ENCODE assay signal across 8 cellular contexts in genomic region chr20:48921883-48922867, GRCh38. TPM values are rescaled to one million over a fixed set of nuclear protein-coding genes. Genes with fewer than 3 reads are reported as not detected.
DNase-seq lines count a peak whose midpoint lies in the region; ATAC-seq and TF ChIP-seq lines count a peak whose summit lies in the region.

No MANE protein-coding gene starts in this region.

- peak overlapping the region; percentile 93 to 98 (median 94) for H3K27ac ChIP-seq in esophagus muscularis mucosa (replicated peaks in 1 of 4)

- H3K4me3 Mint-ChIP-seq in naive thymus-derived CD8-positive, alpha-beta T cell: peak overlapping the region; percentile 83 to 95 (median 91)

- no peaks in the 10 kb centered on the region for H3K36me3 Mint-ChIP-seq in naive thymus-derived CD8-positive, alpha-beta T cell

- no peaks in the 10 kb centered on the region for H3K27me3 ChIP-seq in esophagus muscularis mucosa

- 32% methylated on average over 13 of the region's 35 CpGs for WGBS in esophagus muscularis mucosa

- H3K27ac Mint-ChIP-seq in naive thymus-derived CD8-positive, alpha-beta T cell: peak overlapping the region; percentile 86 to 99 (median 95)

- no peaks in the 10 kb centered on the region for H3K36me3 ChIP-seq in esophagus muscularis mucosa

- no peaks in the 10 kb centered on the region for H3K27me3 Mint-ChIP-seq in naive thymus-derived CD8-positive, alpha-beta T cell

- peak; percentile 24 for ATAC-seq in GM21367 (IDR thresholded peaks at IDR 0.05; ENCODE audit: unreplicated experiment)
- peak; percentile 62 to 64 for ATAC-seq in naive thymus-derived CD8-positive, alpha-beta T cell

- peaks cover 30 to 52% (median 51%) of the 10 kb centered on the region in 4 donors for H3K4me1 ChIP-seq in esophagus muscularis mucosa

- no peak for TF ChIP-seq EP300 in esophagus muscularis mucosa (IDR thresholded peaks at IDR 0.05)

- no peak for TF ChIP-seq POLR2A in esophagus muscularis mucosa (IDR thresholded peaks at IDR 0.05; ENCODE audit: low read depth)

- H3K4me3 ChIP-seq in esophagus muscularis mucosa: peak overlapping the region; percentile 74 to 96 (median 94)

- TF ChIP-seq CTCF in esophagus muscularis mucosa (IDR thresholded peaks at IDR 0.05): no peak

- no peaks in the 10 kb centered on the region for H3K9me3 Mint-ChIP-seq in naive thymus-derived CD8-positive, alpha-beta T cell

- DNase-seq in DMS 273 (lab: John Stamatoyannopoulos, UW; ENCODE audit: unreplicated experiment) (peak; percentile 89), HPDE6-E6E7 (ENCODE audit: extremely low spot score) (peak; percentile 76), SW480 (ENCODE audit: low spot score) (peak; percentile 85), esophagus muscularis mucosa (ENCODE audit: extremely low spot score) (no peak)
- peak in 4 of 10 donors; percentile 3 to 22 (median 19) for DNase-seq in naive thymus-derived CD8-positive, alpha-beta T cell
- DNase-seq in stimulated activated CD4-positive, alpha-beta T cell treated with anti-CD3 and anti-CD28 coated beads, Interleukin-15, amount 100 ng/mL, for 24 hours: no peak
- DNase-seq in activated CD8-positive, alpha-beta memory T cell treated with anti-CD3 and anti-CD28 coated beads, Interleukin-2, amount 50 U/mL, for 4 hours: no peak

- intact Hi-C loops in esophagus muscularis mucosa (cut with DNase I): no loop called here

- H3K9me3 ChIP-seq in esophagus muscularis mucosa: no peaks in the 10 kb centered on the region

- POLR2A ChIA-PET in naive thymus-derived CD8-positive, alpha-beta T cell (lab: Charles Lee): interaction anchor here (0.7 to 1.8 kb wide), 4 partner anchors 11 to 124 kb away, joined by 3 to 11 read pairs (median 6); partner anchors contain the start of gene CSE1L

- H3K4me1 Mint-ChIP-seq in naive thymus-derived CD8-positive, alpha-beta T cell: peaks cover 33 to 69% (median 57%) of the 10 kb centered on the region in 4 donors

RNA-seq across cellular contexts. Expression of gene ARFGEF2, which starts 0.7 kb away (rescaled TPM):
- 10 to 100 TPM; 33.6 to 45.2 (median 39.3) TPM for total RNA-seq in esophagus muscularis mucosa
- total RNA-seq in naive thymus-derived CD8-positive, alpha-beta T cell: 10 to 100 TPM; 28.3 to 37.0 TPM
- polyA plus RNA-seq in naive thymus-derived CD8-positive, alpha-beta T cell: 10 to 100 TPM in 2 of 3 donors, 1 to 10 TPM in 1; 9.4 to 12.5 (median 10.8) TPM

Comparison
In these comparisons a context has a peak if more than half of its experiments do, and no peak if none do; other contexts are left out.
1. DNase-seq: peak in DMS 273 (single experiment), HPDE6-E6E7 (single experiment) and SW480 (single experiment); none in esophagus muscularis mucosa (single experiment), stimulated activated CD4-positive, alpha-beta T cell treated with anti-CD3 and anti-CD28 coated beads, Interleukin-15, amount 100 ng/mL, for 24 hours (single experiment) and activated CD8-positive, alpha-beta memory T cell treated with anti-CD3 and anti-CD28 coated beads, Interleukin-2, amount 50 U/mL, for 4 hours (single experiment).